In genomic region chr13:34469212-34469983, GRCh38 we compare ENCODE assay signal across 17 cellular contexts.
DNase-seq lines count a peak whose midpoint lies in the region; ATAC-seq and TF ChIP-seq lines count a peak whose summit lies in the region.
"Had no signal": no experiment of that assay in that cellular context is flagged by ENCODE, and none has a peak within 500 bp of the region (broad histone marks: within the 10 kb centered on the region; RNA-seq: fewer than 3 reads in every experiment).

No MANE protein-coding gene starts in this region.

- H3K27ac ChIP-seq in HEK293 (ENCODE audit: extremely low read depth, low read depth, low read length): no peak overlapping the region

- POLR2A ChIA-PET in HEK293 (lab: Yijun Ruan, JAX): no interaction called here

- ATAC-seq in mucosa of descending colon (peak; percentile 70), GM18519 (IDR thresholded peaks at IDR 0.05; ENCODE audit: low FRiP score, unreplicated experiment) (no peak)
- no peak for ATAC-seq in activated naive CD4-positive, alpha-beta T cell treated with anti-CD3 and anti-CD28 coated beads, Interleukin-2, amount 50 U/mL, for 72 hours
- ATAC-seq: T-helper 17 cell had no signal

- CTCF ChIA-PET in HEK293 (lab: Yijun Ruan, JAX): no interaction called here

- no peaks in the 10 kb centered on the region for H3K36me3 Mint-ChIP-seq in activated naive CD4-positive, alpha-beta T cell treated with anti-CD3 and anti-CD28 coated beads, Interleukin-2, amount 50 U/mL, for 72 hours

- no peaks in the 10 kb centered on the region for H3K9me3 ChIP-seq in HEK293 (ENCODE audit: control insufficient read depth, insufficient read depth, low read depth, low read length)
- H3K9me3 ChIP-seq in mucosa of descending colon: no peaks in the 10 kb centered on the region

- intact Hi-C loops in mucosa of descending colon (cut with DNase I, micrococcal nuclease): no loop called here

- no peak for TF ChIP-seq CTCF in HEK293 (tag by site-specific recombination; IDR thresholded peaks at IDR 0.05)
- TF ChIP-seq CTCF in choroid plexus epithelial cell (conservative IDR thresholded peaks at IDR 0.05; ENCODE audit: low read depth, low read length): no peak
- no peak for TF ChIP-seq CTCF in mucosa of descending colon (IDR thresholded peaks at IDR 0.05)

- peak; percentile 4 for DNase-seq in NCI-H226
- DNase-seq in choroid plexus epithelial cell (ENCODE audit: low read depth): peak; percentile 9
- no peak for DNase-seq in mucosa of descending colon
- no peak for DNase-seq in MV-4-11 (lab: John Stamatoyannopoulos, UW)
- DNase-seq in HuH-7 (ENCODE audit: low spot score): no peak
- no peak for DNase-seq in activated naive CD4-positive, alpha-beta T cell treated with anti-CD3 and anti-CD28 coated beads, Interleukin-2, amount 50 U/mL, for 72 hours (ENCODE audit: low spot score in 2 of 2)
- DNase-seq: activated CD4-positive, alpha-beta T cell treated with anti-CD3 and anti-CD28 coated beads, Interleukin-2, amount 50 U/mL, for 1 hour; activated gamma-delta T cell; cerebellar nuclear complex; DND-41; kidney; NCI-H524 treated with DMSO at 0.1 percent for 48 hours; T-helper 17 cell had no signal

- H3K4me1 ChIP-seq in HEK293 (ENCODE audit: control insufficient read depth, insufficient read depth, low read length) (peaks cover 16% of the 10 kb centered on the region), mucosa of descending colon (ENCODE audit: low read depth) (no peaks in the 10 kb centered on the region)

- H3K27ac Mint-ChIP-seq in activated naive CD4-positive, alpha-beta T cell treated with anti-CD3 and anti-CD28 coated beads, Interleukin-2, amount 50 U/mL, for 72 hours: no peak overlapping the region
- H3K27ac Mint-ChIP-seq: T-helper 17 cell had no signal

- H3K36me3 ChIP-seq in HEK293 (ENCODE audit: control insufficient read depth in 2 of 2, insufficient read depth in 1 of 2, low read length in 2 of 2): no peaks in the 10 kb centered on the region
- no peaks in the 10 kb centered on the region for H3K36me3 ChIP-seq in mucosa of descending colon (ENCODE audit: low read depth)

- peaks cover 0 to 5% of the 10 kb centered on the region in 2 donors for H3K9me3 Mint-ChIP-seq in activated naive CD4-positive, alpha-beta T cell treated with anti-CD3 and anti-CD28 coated beads, Interleukin-2, amount 50 U/mL, for 72 hours
- H3K9me3 Mint-ChIP-seq: nephron had no signal

- no peak overlapping the region for H3K4me3 ChIP-seq in HEK293 (ENCODE audit: low read depth, low read length)
- no peak overlapping the region for H3K4me3 ChIP-seq in choroid plexus epithelial cell (ENCODE audit: low read depth, low read length)
- H3K4me3 ChIP-seq in mucosa of descending colon: no peak overlapping the region
- H3K4me3 ChIP-seq: skin epidermis had no signal

TF ChIP-seq in HEK293, 187 proteins besides CTCF, POLR2A, EP300 and RAD21:
- TF ChIP-seq ZNF529 (tag by site-specific recombination; IDR thresholded peaks at IDR 0.05; ENCODE audit: insufficient replicate concordance): no peak
- peak; percentile 16; the same call in 1 of the 2 replicates for TF ChIP-seq GLIS1 (tag by site-specific recombination; IDR thresholded peaks at IDR 0.05)
- peak; percentile 45; the same call in 1 of the 2 replicates for TF ChIP-seq ZNF366 (tag by site-specific recombination; conservative IDR thresholded peaks at IDR 0.05)
- TF ChIP-seq ZNF426 (tag by site-specific recombination; IDR thresholded peaks at IDR 0.05): no peak
- peak; percentile 61 for TF ChIP-seq FEZF1 (tag by site-specific recombination; IDR thresholded peaks at IDR 0.05)
- peak; percentile 64; the same call in 1 of the 2 replicates for TF ChIP-seq OSR2 (tag by site-specific recombination; IDR thresholded peaks at IDR 0.05)
- no peak for TF ChIP-seq SP3 (tag by site-specific recombination; IDR thresholded peaks at IDR 0.05)
- peak; percentile 49; the same call in 1 of the 2 replicates for TF ChIP-seq ZNF843 (tag by site-specific recombination; IDR thresholded peaks at IDR 0.05)
- no peak for TF ChIP-seq ATF2 (tag by site-specific recombination; IDR thresholded peaks at IDR 0.05; ENCODE audit: low read depth)
- TF ChIP-seq ZBTB26 (tag by site-specific recombination; optimal IDR thresholded peaks at IDR 0.05): no peak
- TF ChIP-seq PRDM6 (tag by site-specific recombination; IDR thresholded peaks at IDR 0.05): 0 out of 2 replicates have a peak, but pooled peaks have one; percentile 34
- no peak for TF ChIP-seq ZBTB17 (tag by site-specific recombination; IDR thresholded peaks at IDR 0.05)
- TF ChIP-seq ZIC2 (tag by site-specific recombination; IDR thresholded peaks at IDR 0.05): no peak
- no peak for TF ChIP-seq ZNF621 (tag by site-specific recombination; IDR thresholded peaks at IDR 0.05)
- TF ChIP-seq ZNF561 (tag by site-specific recombination; IDR thresholded peaks at IDR 0.05; ENCODE audit: borderline replicate concordance): 0 out of 2 replicates have a peak, but pooled peaks have one; percentile 19
- 0 out of 2 replicates have a peak, but pooled peaks have one; percentile 11 for TF ChIP-seq IKZF3 (tag by site-specific recombination; IDR thresholded peaks at IDR 0.05)
- TF ChIP-seq ZEB2 (tag by site-specific recombination; IDR thresholded peaks at IDR 0.05): peak; percentile 48; the same call in 1 of the 2 replicates

Comparison
In these comparisons a context has a peak if more than half of its experiments do, and no peak if none do; other contexts are left out.
1. DNase-seq: peak in NCI-H226 (single experiment) and choroid plexus epithelial cell (single experiment); none in mucosa of descending colon (0 of 3), MV-4-11 (single experiment), HuH-7 (single experiment) and activated naive CD4-positive, alpha-beta T cell treated with anti-CD3 and anti-CD28 coated beads, Interleukin-2, amount 50 U/mL, for 72 hours (0 of 2).